In genomic region chr7:155489862-155490696, GRCh38 we compare ENCODE assay signal across 9 cellular contexts. TPM values are rescaled to one million over a fixed set of nuclear protein-coding genes. Genes with fewer than 3 reads are reported as not detected.
DNase-seq lines count a peak whose midpoint lies in the region; ATAC-seq and TF ChIP-seq lines count a peak whose summit lies in the region.
"Had no signal": no experiment of that assay in that cellular context is flagged by ENCODE, and none has a peak within 500 bp of the region (broad histone marks: within the 10 kb centered on the region; RNA-seq: fewer than 3 reads in every experiment).

No MANE protein-coding gene starts in this region.

- H3K4me1 ChIP-seq in urinary bladder (ENCODE audit: insufficient read depth): no peaks in the 10 kb centered on the region
- H3K4me1 ChIP-seq in Karpas-422 (ENCODE audit: low read length): no peaks in the 10 kb centered on the region

- H3K27me3 Mint-ChIP-seq in activated naive CD8-positive, alpha-beta T cell: peaks cover 4% of the 10 kb centered on the region

- TF ChIP-seq POLR2A in lower leg skin (IDR thresholded peaks at IDR 0.05): no peak

- no peaks in the 10 kb centered on the region for H3K9me3 Mint-ChIP-seq in activated naive CD8-positive, alpha-beta T cell (ENCODE audit: low read depth)

- H3K27me3 ChIP-seq in H7 (ENCODE audit: control insufficient read depth, insufficient read depth, low read length) (peaks cover 34% of the 10 kb centered on the region), Karpas-422 (ENCODE audit: low read length) (no peaks in the 10 kb centered on the region)

- no peak overlapping the region for H2AFZ ChIP-seq in Karpas-422 (ENCODE audit: low read length)

- no peak overlapping the region for H3K9ac ChIP-seq in Karpas-422 (ENCODE audit: low read length)

- no peaks in the 10 kb centered on the region for H3K36me3 ChIP-seq in H7 (replicated peaks; ENCODE audit: control insufficient read depth, insufficient read depth, low read length)
- no peaks in the 10 kb centered on the region for H3K36me3 ChIP-seq in urinary bladder (ENCODE audit: insufficient read depth)
- no peaks in the 10 kb centered on the region for H3K36me3 ChIP-seq in Karpas-422 (ENCODE audit: insufficient read depth, low read length)

- peak overlapping the region; percentile 82 for H3K4me3 Mint-ChIP-seq in activated naive CD8-positive, alpha-beta T cell

- intact Hi-C loops in lower leg skin (cut with DNase I; ENCODE audit: low total_unique reads): no loop called here

- H3K4me2 ChIP-seq in Karpas-422 (ENCODE audit: low read depth, low read length, poor library complexity, severe bottlenecking): no peak overlapping the region

- no peaks in the 10 kb centered on the region for H3K79me2 ChIP-seq in Karpas-422 (ENCODE audit: low read length)

- no peaks in the 10 kb centered on the region for H3K9me2 ChIP-seq in Karpas-422 (replicated peaks; ENCODE audit: insufficient read depth, low read length)

- no peaks in the 10 kb centered on the region; the same call in 1 of the 2 replicates for H4K20me1 ChIP-seq in Karpas-422 (ENCODE audit: insufficient read depth, low read depth, low read length)

- peak; percentile 8 for DNase-seq in ELR (ENCODE audit: low read depth)
- DNase-seq in H7: peak; percentile 77
- DNase-seq in lower leg skin (ENCODE audit: low spot score in 2 of 2): peak in 1 of 2 donors; percentile 81
- DNase-seq in Karpas-422: no peak
- no peak for DNase-seq in NCI-H226

- H3K36me3 Mint-ChIP-seq in activated naive CD8-positive, alpha-beta T cell: no peaks in the 10 kb centered on the region

- ATAC-seq in GM18858 (IDR thresholded peaks at IDR 0.05; ENCODE audit: unreplicated experiment): no peak

- H3K9me3 ChIP-seq in Karpas-422 (ENCODE audit: low read length): no peaks in the 10 kb centered on the region

- H3K27ac ChIP-seq in urinary bladder (ENCODE audit: low read depth) (no peak overlapping the region), Karpas-422 (ENCODE audit: low read length) (no peak overlapping the region)
- H3K27ac ChIP-seq: epithelial cell of prostate had no signal

- no peak for TF ChIP-seq CTCF in lower leg skin (IDR thresholded peaks at IDR 0.05)

- H3K27ac Mint-ChIP-seq in activated naive CD8-positive, alpha-beta T cell: peak overlapping the region; percentile 41

- peaks cover 17% of the 10 kb centered on the region for H3K4me1 Mint-ChIP-seq in activated naive CD8-positive, alpha-beta T cell (ENCODE audit: low read depth)

- peak overlapping the region; percentile 34; the same call in 1 of the 2 replicates for H3K4me3 ChIP-seq in H7 (ENCODE audit: insufficient read depth, low read depth, low read length)
- H3K4me3 ChIP-seq in lower leg skin (ENCODE audit: low read depth, poor library complexity, severe bottlenecking): peak overlapping the region; percentile 27
- H3K4me3 ChIP-seq in urinary bladder (ENCODE audit: low read depth, low read length): peak overlapping the region; percentile 35
- no peak overlapping the region for H3K4me3 ChIP-seq in Karpas-422 (ENCODE audit: low read length)

- WGBS in lower leg skin, 2 donors: 46 to 64% methylated on average over 15 to 24 of the region's 32 CpGs
- 48% methylated on average over 32 of the region's 32 CpGs for WGBS in urinary bladder

RNA-seq across cellular contexts. Expression of gene EN2, which starts 32.1 kb away (rescaled TPM):
- 0.04 TPM in 1 of 2 replicates, not detected in the other for total RNA-seq in H7 (2014; rRNA removed; shearing (Covaris generic))
- total RNA-seq in lower leg skin: under 1 TPM in 2 of 4 donors, not detected in 2; 0.04 to 0.52 TPM
- not detected for total RNA-seq in urinary bladder
- polyA plus RNA-seq in urinary bladder: 0.06 TPM
- total RNA-seq in Karpas-422 (2014; rRNA removed; shearing (Covaris generic); ENCODE audit: low replicate concordance): not detected in 2 replicates

RNA-seq across cellular contexts. Expression of gene CNPY1, which starts 56.3 kb away (rescaled TPM):
- 1.5 and 2.4 TPM in 2 replicates for total RNA-seq in H7 (2014; rRNA removed; shearing (Covaris generic))
- total RNA-seq in lower leg skin (not detected), urinary bladder (0.32 TPM)
- not detected for polyA plus RNA-seq in urinary bladder
- total RNA-seq in Karpas-422 (2014; rRNA removed; shearing (Covaris generic); ENCODE audit: low replicate concordance): not detected in 2 replicates

Comparison
In these comparisons a context has a peak if more than half of its experiments do, and no peak if none do; other contexts are left out.
1. DNase-seq: peak in ELR (single experiment) and H7 (single experiment); none in Karpas-422 (single experiment) and NCI-H226 (single experiment).